8 cellular contexts compared by ENCODE assay signal in the genomic region with DNA sequence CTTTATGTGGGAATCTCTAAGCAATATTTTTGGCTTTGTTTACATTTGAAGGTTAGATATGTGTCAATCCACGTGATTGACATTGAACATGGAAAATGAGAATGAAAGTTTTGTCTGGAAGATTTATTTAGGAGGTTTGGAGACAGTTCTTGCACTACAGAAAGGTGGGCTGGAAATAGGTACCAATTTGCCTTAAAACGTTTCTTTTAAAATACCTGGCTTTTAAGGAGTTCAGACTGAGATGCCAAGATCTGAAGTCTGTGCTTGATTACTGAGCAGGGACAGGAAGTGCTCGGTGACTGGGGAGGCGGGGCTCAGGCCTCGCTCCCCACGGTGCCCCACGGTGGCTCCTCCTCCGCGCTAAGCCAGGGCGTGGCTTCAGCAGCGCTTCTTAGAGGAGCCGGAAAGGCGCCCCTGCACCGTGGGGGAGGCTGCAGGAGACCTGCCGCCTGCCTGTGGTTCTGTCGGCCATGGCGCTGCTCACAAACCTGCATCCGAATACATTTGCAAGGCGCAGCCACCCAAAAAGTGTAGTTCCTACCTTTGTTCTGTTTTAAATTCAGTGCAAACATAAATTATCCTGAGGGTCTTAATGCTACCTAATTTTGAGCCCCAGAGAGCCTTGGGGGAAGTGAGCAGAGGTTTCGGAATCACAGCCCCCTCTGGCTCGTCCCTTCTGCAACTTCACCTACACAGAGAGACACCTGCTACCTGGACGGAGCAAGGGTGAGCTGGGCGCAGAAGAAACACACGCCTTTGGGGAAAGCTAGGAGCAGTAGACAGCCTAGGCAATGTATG. TPM values are rescaled to one million over a fixed set of nuclear protein-coding genes. Genes with fewer than 3 reads are reported as not detected.
A peak's percentile ranks its signal among the peaks of the same experiment; 100 is the strongest.
DNase-seq lines count a peak whose midpoint lies in the region; ATAC-seq and TF ChIP-seq lines count a peak whose summit lies in the region.

No MANE protein-coding gene starts in this region.

- H3K36me3 Mint-ChIP-seq in T-helper 2 cell treated with Interferon-gamma antibody and Interleukin-4, amounts not matched to agents 5 μg/mL and 100 μg/mL, for 36 hours (ENCODE audit: low read depth) = peaks cover 59% of the 10 kb centered on the region

- no peaks in the 10 kb centered on the region for H3K27me3 ChIP-seq in ascending aorta

- H3K27ac ChIP-seq in ascending aorta = peak overlapping the region; percentile 79 to 83

- H3K9me3 ChIP-seq in ascending aorta = no peaks in the 10 kb centered on the region

- peaks cover 45% of the 10 kb centered on the region for H3K4me1 Mint-ChIP-seq in T-helper 2 cell treated with Interferon-gamma antibody and Interleukin-4, amounts not matched to agents 5 μg/mL and 100 μg/mL, for 36 hours (ENCODE audit: low read depth)

- ATAC-seq in HG02759 (IDR thresholded peaks at IDR 0.05; ENCODE audit: unreplicated experiment) (peak; percentile 40), HG03378 (IDR thresholded peaks at IDR 0.05; ENCODE audit: unreplicated experiment) (no peak)

- H3K4me3 Mint-ChIP-seq in T-helper 2 cell treated with Interferon-gamma antibody and Interleukin-4, amounts not matched to agents 5 μg/mL and 100 μg/mL, for 36 hours = peak overlapping the region; percentile 90

- intact Hi-C loops in ascending aorta (cut with DNase I) = loop anchor here (1.0 to 5.0 kb wide), 5 partner anchors 47 to 353 kb away; a partner anchor contains a TSS

- H3K27me3 Mint-ChIP-seq in T-helper 2 cell treated with Interferon-gamma antibody and Interleukin-4, amounts not matched to agents 5 μg/mL and 100 μg/mL, for 36 hours (ENCODE audit: low read depth) = no peaks in the 10 kb centered on the region

- H3K9me3 Mint-ChIP-seq in T-helper 2 cell treated with Interferon-gamma antibody and Interleukin-4, amounts not matched to agents 5 μg/mL and 100 μg/mL, for 36 hours = no peaks in the 10 kb centered on the region

- H3K36me3 ChIP-seq in ascending aorta = peaks cover 14 to 15% of the 10 kb centered on the region in 2 donors

- peaks cover 11 to 22% of the 10 kb centered on the region in 2 donors for H3K4me1 ChIP-seq in ascending aorta

- H3K4me3 ChIP-seq in ascending aorta = peak overlapping the region; percentile 29 to 55
- peak overlapping the region; percentile 35 for H3K4me3 ChIP-seq in retinal pigment epithelial cell (ENCODE audit: low read length)

- peak overlapping the region; percentile 99 for H3K27ac Mint-ChIP-seq in T-helper 2 cell treated with Interferon-gamma antibody and Interleukin-4, amounts not matched to agents 5 μg/mL and 100 μg/mL, for 36 hours

- DNase-seq in GM10266 (ENCODE audit: extremely low spot score) (peak; percentile 91), NCI-H146 treated with DMSO at 0.1 percent for 48 hours (lab: John Stamatoyannopoulos, UW; ENCODE audit: unreplicated experiment) (peak; percentile 69), ascending aorta (ENCODE audit: low spot score in 2 of 2) (peak; percentile 80 to 95), hippocampal formation (lab: John Stamatoyannopoulos, UW) (peak; percentile 63 to 68), retinal pigment epithelial cell (ENCODE audit: low read depth) (peak; percentile 48)
- peak; percentile 95 for DNase-seq in T-helper 2 cell treated with Interferon-gamma antibody and Interleukin-4, amounts not matched to agents 5 μg/mL and 100 μg/mL, for 36 hours (ENCODE audit: low spot score)

- TF ChIP-seq CTCF in GM10266 (IDR thresholded peaks at IDR 0.05; ENCODE audit: control insufficient read depth, insufficient read depth, low read depth, missing control alignments) = no peak
- no peak for TF ChIP-seq CTCF in ascending aorta (IDR thresholded peaks at IDR 0.05)
- TF ChIP-seq CTCF in retinal pigment epithelial cell (conservative IDR thresholded peaks at IDR 0.05; ENCODE audit: low read depth, low read length) = no peak

RNA-seq across cellular contexts. Expression of a gene that starts 49.2 kb away (rescaled TPM):
- 34.0 TPM for total RNA-seq in ascending aorta

RNA-seq across cellular contexts. Expression of a gene that starts 49.3 kb away (rescaled TPM):
- 19.2 TPM for total RNA-seq in ascending aorta
